Comparison of ENCODE assay signal across 17 cellular contexts in the genomic region with DNA sequence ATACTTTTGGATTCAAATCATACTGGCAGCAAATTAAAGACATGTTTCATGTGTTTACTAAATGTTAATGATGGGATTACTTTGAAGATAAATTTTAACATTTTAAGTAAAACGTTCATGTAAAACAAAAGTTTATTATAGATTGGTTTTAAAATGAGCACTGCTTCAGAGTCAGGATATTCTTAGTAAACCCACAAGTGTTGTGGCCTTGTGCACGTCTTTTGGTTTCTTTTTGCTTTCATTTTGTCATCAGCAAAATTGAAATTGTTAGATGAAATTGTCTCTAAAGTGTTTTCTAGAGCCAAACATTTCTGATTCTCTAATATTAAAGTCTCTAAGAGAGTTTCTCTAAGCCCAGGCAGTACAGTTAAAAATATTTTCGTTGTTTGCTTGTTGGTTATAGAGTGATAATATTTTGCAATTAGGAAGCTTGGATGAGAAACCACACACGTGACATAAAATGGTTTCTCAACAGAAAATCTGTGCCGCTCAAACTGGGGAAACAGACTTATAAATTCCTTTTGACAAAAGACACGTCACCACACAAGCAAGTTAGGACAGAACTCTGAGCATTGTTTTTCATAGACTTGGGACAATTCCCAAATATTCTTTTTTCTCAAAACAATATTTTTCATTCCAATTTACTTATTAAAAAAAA.
DNase-seq lines count a peak whose midpoint lies in the region; ATAC-seq and TF ChIP-seq lines count a peak whose summit lies in the region.
"Had no signal": no experiment of that assay in that cellular context is flagged by ENCODE, and none has a peak within 500 bp of the region (broad histone marks: within the 10 kb centered on the region; RNA-seq: fewer than 3 reads in every experiment).

No MANE protein-coding gene starts in this region.

- peaks cover 52% of the 10 kb centered on the region for H3K4me1 ChIP-seq in RWPE2 (ENCODE audit: insufficient read depth, poor library complexity, severe bottlenecking)
- H3K4me1 ChIP-seq in skeletal muscle tissue (ENCODE audit: control insufficient read depth in 3 of 3, insufficient read depth in 3 of 3, low read length in 3 of 3), result peaks cover 29 to 36% (median 30%) of the 10 kb centered on the region in 3 donors
- H3K4me1 ChIP-seq in thyroid gland, result peaks cover 16 to 22% of the 10 kb centered on the region in 2 donors
- H3K4me1 ChIP-seq in upper lobe of left lung, result peaks cover 13 to 21% (median 17%) of the 10 kb centered on the region in 4 donors

- WGBS in thyroid gland, 2 donors, result 78 to 82% methylated on average over 6 of the region's 6 CpGs
- WGBS in upper lobe of left lung, 2 donors, result 69 to 71% methylated on average over 6 of the region's 6 CpGs

- DNase-seq in GM03348 (ENCODE audit: low spot score) (peak; percentile 68), RWPE2 (ENCODE audit: low spot score) (no peak), fibroblast of the aortic adventitia (ENCODE audit: low read depth) (peak; percentile 79), thyroid gland (no peak), upper lobe of left lung (no peak), dedifferentiated amniotic fluid mesenchymal stem cell (ENCODE audit: extremely low spot score) (no peak), T-helper 1 cell (no peak)
- DNase-seq: CD4-positive, CD25-positive, alpha-beta regulatory T cell; cortex of kidney; GDM1; NCI-H748 treated with DMSO at 0.1 percent for 48 hours; stimulated activated CD4-positive, alpha-beta T cell treated with anti-CD3 and anti-CD28 coated beads, Interleukin-4, amount 100 ng/mL, for 1 hour; stimulated activated naive CD4-positive, alpha-beta T cell treated with Interleukin-2 at 50 U/mL for 16 hours had no signal

- H3K36me3 ChIP-seq in RWPE2 (ENCODE audit: low read depth) (no peaks in the 10 kb centered on the region), skeletal muscle tissue (ENCODE audit: control insufficient read depth in 3 of 3, insufficient read depth in 3 of 3, low read length in 3 of 3) (no peaks in the 10 kb centered on the region), thyroid gland (no peaks in the 10 kb centered on the region), upper lobe of left lung (no peaks in the 10 kb centered on the region)
- H3K36me3 ChIP-seq: ovary, SJSA1 had no signal

- no peaks in the 10 kb centered on the region for H3K27me3 ChIP-seq in RWPE2 (ENCODE audit: insufficient read depth, poor library complexity, severe bottlenecking)
- no peaks in the 10 kb centered on the region for H3K27me3 ChIP-seq in skeletal muscle tissue (ENCODE audit: control insufficient read depth in 3 of 3, insufficient read depth in 3 of 3, low read length in 3 of 3)
- no peaks in the 10 kb centered on the region for H3K27me3 ChIP-seq in thyroid gland
- H3K27me3 ChIP-seq in upper lobe of left lung, result no peaks in the 10 kb centered on the region
- H3K27me3 ChIP-seq: ovary, SJSA1 had no signal

- peak overlapping the region in 1 of 3 donors; percentile 3 for H3K9ac ChIP-seq in skeletal muscle tissue (ENCODE audit: low read depth in 1 of 3, low read length in 3 of 3)

- intact Hi-C loops in thyroid gland (cut with DNase I), result no loop called here

- TF ChIP-seq EP300 in upper lobe of left lung (IDR thresholded peaks at IDR 0.05), result no peak

- ATAC-seq in RWPE2 (ENCODE audit: low read depth) (peak; percentile 53), upper lobe of left lung (ENCODE audit: low FRiP score in 2 of 2) (no peak)

- peak overlapping the region; percentile 82 for H3K27ac ChIP-seq in RWPE2 (ENCODE audit: poor library complexity, severe bottlenecking)
- peak overlapping the region; percentile 36 for H3K27ac ChIP-seq in skeletal muscle tissue (ENCODE audit: low read depth, low read length)
- H3K27ac ChIP-seq in thyroid gland, result peak overlapping the region in 1 of 3 donors; percentile 26
- H3K27ac ChIP-seq in upper lobe of left lung, result peak overlapping the region in 1 of 4 donors; percentile 34
- H3K27ac ChIP-seq: SJSA1, VCaP had no signal

- H3K4me3 ChIP-seq in RWPE2 (ENCODE audit: severe bottlenecking) (peak overlapping the region; percentile 20), fibroblast of the aortic adventitia (ENCODE audit: low read depth, low read length) (peak overlapping the region; percentile 20), skeletal muscle tissue (ENCODE audit: low read length in 3 of 3) (no peak overlapping the region), thyroid gland (replicated peaks in 1 of 3) (no peak overlapping the region), upper lobe of left lung (no peak overlapping the region)
- H3K4me3 ChIP-seq: ovary, SJSA1 had no signal

- no peak for TF ChIP-seq CTCF in RWPE2 (IDR thresholded peaks at IDR 0.05; ENCODE audit: poor library complexity, severe bottlenecking)
- TF ChIP-seq CTCF in fibroblast of the aortic adventitia (IDR thresholded peaks at IDR 0.05; ENCODE audit: insufficient read depth, low read length), result no peak
- TF ChIP-seq CTCF in thyroid gland (IDR thresholded peaks at IDR 0.05), result no peak
- no peak for TF ChIP-seq CTCF in upper lobe of left lung (IDR thresholded peaks at IDR 0.05)

- no peak for TF ChIP-seq POLR2A in thyroid gland (IDR thresholded peaks at IDR 0.05)
- no peak for TF ChIP-seq POLR2A in upper lobe of left lung (IDR thresholded peaks at IDR 0.05)

- H3K9me3 ChIP-seq in RWPE2 (ENCODE audit: severe bottlenecking), result no peaks in the 10 kb centered on the region
- H3K9me3 ChIP-seq in skeletal muscle tissue (ENCODE audit: control insufficient read depth in 3 of 3, low read length in 3 of 3), result no peaks in the 10 kb centered on the region
- no peaks in the 10 kb centered on the region for H3K9me3 ChIP-seq in thyroid gland
- no peaks in the 10 kb centered on the region for H3K9me3 ChIP-seq in upper lobe of left lung
- H3K9me3 ChIP-seq: ovary, SJSA1 had no signal

Comparison
In these comparisons a context has a peak if more than half of its experiments do, and no peak if none do; other contexts are left out.
1. DNase-seq: peak in GM03348 (single experiment) and fibroblast of the aortic adventitia (single experiment); none in RWPE2 (single experiment), thyroid gland (0 of 2), upper lobe of left lung (0 of 2), dedifferentiated amniotic fluid mesenchymal stem cell (single experiment) and T-helper 1 cell (0 of 5).
2. H3K4me3 ChIP-seq: peak in RWPE2 (single experiment) and fibroblast of the aortic adventitia (single experiment); none in skeletal muscle tissue (0 of 3), thyroid gland (0 of 3) and upper lobe of left lung (0 of 4).